Comparison of ENCODE assay signal across 18 cellular contexts in genomic region chr7:65235586-65235985, GRCh38.
DNase-seq lines count a peak whose midpoint lies in the region; ATAC-seq and TF ChIP-seq lines count a peak whose summit lies in the region.
"Had no signal": no experiment of that assay in that cellular context is flagged by ENCODE, and none has a peak within 500 bp of the region (broad histone marks: within the 10 kb centered on the region; RNA-seq: fewer than 3 reads in every experiment).

No MANE protein-coding gene starts in this region.

- H3K4me2 ChIP-seq in BLaER1 (0 out of 2 replicates have a peak overlapping the region, but pooled peaks have one; percentile 1), Loucy (ENCODE audit: low read depth, low read length, poor library complexity, severe bottlenecking) (no peak overlapping the region)

- no peaks in the 10 kb centered on the region for H3K9me2 ChIP-seq in Loucy (replicated peaks; ENCODE audit: low read depth, low read length)

- no peak for ATAC-seq in effector memory CD8-positive, alpha-beta T cell (replicated peaks)
- ATAC-seq in natural killer cell treated with Interleukin-12 subunit alpha and Interleukin-12 subunit beta and Interleukin-15 and Interleukin-18, amount 100 ng/mL, for 72 hours, result no peak
- ATAC-seq in psoas muscle, result no peak

- DNase-seq in effector memory CD8-positive, alpha-beta T cell, result no peak
- DNase-seq in natural killer cell treated with Interleukin-12 subunit alpha and Interleukin-12 subunit beta and Interleukin-15 and Interleukin-18, amount 100 ng/mL, for 72 hours (ENCODE audit: low spot score), result no peak
- no peak for DNase-seq in esophagus squamous epithelium (lab: John Stamatoyannopoulos, UW)
- no peak for DNase-seq in effector memory CD4-positive, alpha-beta T cell
- no peak for DNase-seq in COLO668 (lab: John Stamatoyannopoulos, UW; ENCODE audit: unreplicated experiment)
- no peak for DNase-seq in psoas muscle
- DNase-seq: ACHN; COR-L47; H9; NCI-H1105 treated with DMSO at 0.1 percent for 48 hours; NCI-H187; NCI-H345; NCI-H526 treated with DMSO at 0.1 percent for 48 hours; NK-92 treated with Interleukin-12 subunit alpha and Interleukin-12 subunit beta, amount 100 ng/mL, for 24 hours; Right ventricle myocardium superior had no signal

- no peak overlapping the region for H3K27ac ChIP-seq in BLaER1
- no peak overlapping the region for H3K27ac ChIP-seq in esophagus squamous epithelium
- H3K27ac ChIP-seq in effector memory CD4-positive, alpha-beta T cell (ENCODE audit: insufficient read depth, low read length, poor library complexity, severe bottlenecking), result no peak overlapping the region
- H3K27ac ChIP-seq in psoas muscle, result no peak overlapping the region
- H3K27ac ChIP-seq: SK-N-MC had no signal

- no peaks in the 10 kb centered on the region for H3K36me3 Mint-ChIP-seq in effector memory CD8-positive, alpha-beta T cell (ENCODE audit: insufficient read depth)
- no peaks in the 10 kb centered on the region for H3K36me3 Mint-ChIP-seq in natural killer cell treated with Interleukin-12 subunit alpha and Interleukin-12 subunit beta and Interleukin-15 and Interleukin-18, amount 100 ng/mL, for 72 hours

- H3K9me3 Mint-ChIP-seq in effector memory CD8-positive, alpha-beta T cell, result no peaks in the 10 kb centered on the region
- no peaks in the 10 kb centered on the region for H3K9me3 Mint-ChIP-seq in natural killer cell treated with Interleukin-12 subunit alpha and Interleukin-12 subunit beta and Interleukin-15 and Interleukin-18, amount 100 ng/mL, for 72 hours
- H3K9me3 Mint-ChIP-seq: H9 had no signal

- H4K20me1 ChIP-seq in BLaER1 (no peaks in the 10 kb centered on the region), Loucy (ENCODE audit: insufficient read depth, low read length, poor library complexity, severe bottlenecking) (no peaks in the 10 kb centered on the region)

- H3K36me3 ChIP-seq in BLaER1, result no peaks in the 10 kb centered on the region
- no peaks in the 10 kb centered on the region for H3K36me3 ChIP-seq in Loucy (ENCODE audit: insufficient read depth, low read length)
- H3K36me3 ChIP-seq in esophagus squamous epithelium, result no peaks in the 10 kb centered on the region
- H3K36me3 ChIP-seq in effector memory CD4-positive, alpha-beta T cell (ENCODE audit: control insufficient read depth, insufficient read depth, low read length), result no peaks in the 10 kb centered on the region
- H3K36me3 ChIP-seq in psoas muscle (ENCODE audit: insufficient read depth in 1 of 2, low read depth in 1 of 2), result no peaks in the 10 kb centered on the region

- H3K4me1 Mint-ChIP-seq in effector memory CD8-positive, alpha-beta T cell (ENCODE audit: low read depth in 2 of 2), result peaks cover 31 to 48% of the 10 kb centered on the region in 2 donors
- peaks cover 36 to 38% of the 10 kb centered on the region in 2 donors for H3K4me1 Mint-ChIP-seq in natural killer cell treated with Interleukin-12 subunit alpha and Interleukin-12 subunit beta and Interleukin-15 and Interleukin-18, amount 100 ng/mL, for 72 hours (ENCODE audit: low read depth in 2 of 2)

- H2AFZ ChIP-seq in Loucy (ENCODE audit: low read length), result 0 out of 2 replicates have a peak overlapping the region, but pooled peaks have one; percentile 72

- intact Hi-C loops in esophagus squamous epithelium (cut with DNase I), result no loop called here
- intact Hi-C loops in psoas muscle (cut with DNase I), result no loop called here

- 88% methylated on average over 9 to 10 of the region's 10 CpGs for WGBS in esophagus squamous epithelium, 2 donors
- WGBS in psoas muscle, 3 donors, result 77 to 85% (median 81%) methylated on average over 10 of the region's 10 CpGs

- H3K4me1 ChIP-seq in BLaER1, result peaks cover 31% of the 10 kb centered on the region
- peaks cover 25% of the 10 kb centered on the region for H3K4me1 ChIP-seq in Loucy (ENCODE audit: insufficient read depth, low read length, poor library complexity, severe bottlenecking)
- peaks cover 5 to 13% (median 8%) of the 10 kb centered on the region in 3 donors for H3K4me1 ChIP-seq in esophagus squamous epithelium
- H3K4me1 ChIP-seq in effector memory CD4-positive, alpha-beta T cell (ENCODE audit: control insufficient read depth, insufficient read depth, low read length, poor library complexity, severe bottlenecking), result peaks cover 16% of the 10 kb centered on the region
- H3K4me1 ChIP-seq in psoas muscle, result no peaks in the 10 kb centered on the region

- H3K27ac Mint-ChIP-seq in effector memory CD8-positive, alpha-beta T cell, result peak overlapping the region in 1 of 2 donors; percentile 1
- H3K27ac Mint-ChIP-seq in natural killer cell treated with Interleukin-12 subunit alpha and Interleukin-12 subunit beta and Interleukin-15 and Interleukin-18, amount 100 ng/mL, for 72 hours, result peak overlapping the region in 1 of 2 donors; percentile 5
- H3K27ac Mint-ChIP-seq: H9 had no signal

- no peak for TF ChIP-seq POLR2A in esophagus squamous epithelium (IDR thresholded peaks at IDR 0.05)

- H3K27me3 ChIP-seq in BLaER1 (no peaks in the 10 kb centered on the region), Loucy (ENCODE audit: insufficient read depth, low read length, poor library complexity, severe bottlenecking) (no peaks in the 10 kb centered on the region), esophagus squamous epithelium (peaks cover 0 to 32% (median 5%) of the 10 kb centered on the region in 4 donors), psoas muscle (ENCODE audit: insufficient read depth in 3 of 3, low read length in 2 of 3) (peaks cover 0 to 17% (median 9%) of the 10 kb centered on the region in 3 donors)
- H3K27me3 ChIP-seq in effector memory CD4-positive, alpha-beta T cell (replicated peaks; ENCODE audit: control insufficient read depth, insufficient read depth, low read length, poor library complexity, severe bottlenecking), result no peaks in the 10 kb centered on the region

- peak overlapping the region; percentile 37 to 51 for H3K4me3 Mint-ChIP-seq in effector memory CD8-positive, alpha-beta T cell
- H3K4me3 Mint-ChIP-seq in natural killer cell treated with Interleukin-12 subunit alpha and Interleukin-12 subunit beta and Interleukin-15 and Interleukin-18, amount 100 ng/mL, for 72 hours, result peak overlapping the region; percentile 32
- H3K4me3 Mint-ChIP-seq: H9 had no signal

- no peak for TF ChIP-seq CTCF in Loucy (conservative IDR thresholded peaks at IDR 0.05; ENCODE audit: low read length)
- TF ChIP-seq CTCF in esophagus squamous epithelium (IDR thresholded peaks at IDR 0.05), result no peak
- no peak for TF ChIP-seq CTCF in psoas muscle (IDR thresholded peaks at IDR 0.05)

- no peaks in the 10 kb centered on the region for H3K27me3 Mint-ChIP-seq in effector memory CD8-positive, alpha-beta T cell
- no peaks in the 10 kb centered on the region for H3K27me3 Mint-ChIP-seq in natural killer cell treated with Interleukin-12 subunit alpha and Interleukin-12 subunit beta and Interleukin-15 and Interleukin-18, amount 100 ng/mL, for 72 hours

- H3K4me3 ChIP-seq in BLaER1 (no peak overlapping the region), Loucy (ENCODE audit: low read length, poor library complexity, severe bottlenecking) (no peak overlapping the region), esophagus squamous epithelium (no peak overlapping the region), psoas muscle (no peak overlapping the region)
- H3K4me3 ChIP-seq in effector memory CD4-positive, alpha-beta T cell (ENCODE audit: insufficient read depth, low read depth, low read length, poor library complexity, severe bottlenecking), result no peak overlapping the region
- H3K4me3 ChIP-seq: SK-N-MC had no signal

- no peaks in the 10 kb centered on the region for H3F3A ChIP-seq in Loucy (ENCODE audit: low read depth)

- H3K79me2 ChIP-seq in Loucy (ENCODE audit: insufficient read depth, low read length), result no peaks in the 10 kb centered on the region

- H3K9me3 ChIP-seq in BLaER1 (peaks cover 40% of the 10 kb centered on the region), Loucy (ENCODE audit: insufficient read depth, low read depth, low read length) (no peaks in the 10 kb centered on the region), esophagus squamous epithelium (no peaks in the 10 kb centered on the region), psoas muscle (no peaks in the 10 kb centered on the region)
- H3K9me3 ChIP-seq in effector memory CD4-positive, alpha-beta T cell (ENCODE audit: control insufficient read depth, low read length), result no peaks in the 10 kb centered on the region

- no peak overlapping the region for H3K9ac ChIP-seq in BLaER1
- H3K9ac ChIP-seq in Loucy (ENCODE audit: low read depth, low read length, poor library complexity, severe bottlenecking), result no peak overlapping the region
